Comparison of ENCODE assay signal across 1 cellular context in genomic region chr9:133742251-133742650, GRCh38.
TF ChIP-seq lines count a peak whose summit lies in the region.

No MANE protein-coding gene starts in this region.

TF ChIP-seq in HepG2, 621 proteins besides CTCF, POLR2A, EP300 and RAD21 (continued from another document):
- TF ChIP-seq SOX13 (IDR thresholded peaks at IDR 0.05) (no peak), SOX13 (CRISPR knock-in tag; conservative IDR thresholded peaks at IDR 0.05 in 1 of 2, IDR thresholded peaks at IDR 0.05 in 1 of 2) (no peak), SALL1 (CRISPR knock-in tag; IDR thresholded peaks at IDR 0.05) (no peak), IKZF1 (IDR thresholded peaks at IDR 0.05) (no peak)
